1 cellular context compared by ENCODE assay signal in genomic region chr11:66421492-66422205, GRCh38.
TF ChIP-seq lines count a peak whose summit lies in the region.

No MANE protein-coding gene starts in this region.

TF ChIP-seq in K562, 482 proteins besides CTCF, POLR2A, EP300 and RAD21 (continued from another document and continues in another):
- peak; percentile 100 for TF ChIP-seq ZBTB49 (CRISPR knock-in tag; IDR thresholded peaks at IDR 0.05; ENCODE audit: borderline replicate concordance)
- TF ChIP-seq PBX2 (CRISPR knock-in tag; IDR thresholded peaks at IDR 0.05; ENCODE audit: low read depth): peak; percentile 100
- peak; percentile 58 for TF ChIP-seq PBX2 (tag; conservative IDR thresholded peaks at IDR 0.05; ENCODE audit: low read depth)
- TF ChIP-seq FOXA1 (IDR thresholded peaks at IDR 0.05; ENCODE audit: borderline replicate concordance): no peak
- no peak for TF ChIP-seq ZNF77 (CRISPR knock-in tag; IDR thresholded peaks at IDR 0.05)
- TF ChIP-seq ZNF282 (CRISPR knock-in tag; IDR thresholded peaks at IDR 0.05): peak; percentile 100
- TF ChIP-seq RBM15 (IDR thresholded peaks at IDR 0.05; ENCODE audit: insufficient read depth, low read length): no peak
- TF ChIP-seq ZNF408 (CRISPR knock-in tag; IDR thresholded peaks at IDR 0.05; ENCODE audit: low read depth): peak; percentile 68; the same call in 1 of the 2 replicates
- no peak for TF ChIP-seq HLTF (IDR thresholded peaks at IDR 0.05)
- no peak for TF ChIP-seq TSC22D4 (tag; IDR thresholded peaks at IDR 0.05)
- peak; percentile 91 for TF ChIP-seq POLR2AphosphoS5 (IDR thresholded peaks at IDR 0.05; ENCODE audit: control insufficient read depth, insufficient read depth, low read depth, low read length)
- TF ChIP-seq ZNF717 (CRISPR knock-in tag; IDR thresholded peaks at IDR 0.05): no peak
- TF ChIP-seq CBX1 (IDR thresholded peaks at IDR 0.05; ENCODE audit: low read depth): 0 out of 2 replicates have a peak, but pooled peaks have one; percentile 34
- TF ChIP-seq ZNF263 (CRISPR knock-in tag; IDR thresholded peaks at IDR 0.05; ENCODE audit: borderline replicate concordance): peak; percentile 99
- no peak for TF ChIP-seq RNF219 (CRISPR knock-in tag; IDR thresholded peaks at IDR 0.05)
- TF ChIP-seq ZNF133 (CRISPR knock-in tag; IDR thresholded peaks at IDR 0.05): peak; percentile 89
- no peak for TF ChIP-seq DNMT1 (IDR thresholded peaks at IDR 0.05)
- TF ChIP-seq ZNF24 (IDR thresholded peaks at IDR 0.05): peak; percentile 99
- TF ChIP-seq FOXJ2 (tag; IDR thresholded peaks at IDR 0.05): peak; percentile 98
- no peak for TF ChIP-seq RBM17 (IDR thresholded peaks at IDR 0.05; ENCODE audit: borderline replicate concordance, low read depth, low read length)
- no peak for TF ChIP-seq MYBL2 (IDR thresholded peaks at IDR 0.05; ENCODE audit: low read depth)
- TF ChIP-seq MYBL2 (CRISPR knock-in tag; IDR thresholded peaks at IDR 0.05; ENCODE audit: borderline replicate concordance): peak; percentile 97
- TF ChIP-seq RFX5 (IDR thresholded peaks at IDR 0.05; ENCODE audit: low read depth, low read length): peak; percentile 77
- TF ChIP-seq ZNF507 (tag; conservative IDR thresholded peaks at IDR 0.05): no peak
- TF ChIP-seq ELF4 (CRISPR knock-in tag; IDR thresholded peaks at IDR 0.05): peak; percentile 95
- peak in 1 of 2 experiments; percentile 91; a peak in 2 of 4 replicates for TF ChIP-seq BCLAF1 (IDR thresholded peaks at IDR 0.05; ENCODE audit: borderline replicate concordance in 1 of 2, control insufficient read depth in 1 of 2, low read depth in 2 of 2, low read length in 1 of 2)
- peak; percentile 98 for TF ChIP-seq CREB3 (tag; conservative IDR thresholded peaks at IDR 0.05; ENCODE audit: low read depth)
- TF ChIP-seq TEAD2 (tag; IDR thresholded peaks at IDR 0.05): peak; percentile 93
- peak; percentile 86 for TF ChIP-seq RUNX1 (IDR thresholded peaks at IDR 0.05; ENCODE audit: low read depth)
- TF ChIP-seq E2F5 (CRISPR knock-in tag; IDR thresholded peaks at IDR 0.05): peak; percentile 100
- TF ChIP-seq ZNF740 (CRISPR knock-in tag; IDR thresholded peaks at IDR 0.05): peak; percentile 98
- peak in 1 of 2 experiments; percentile 57; a peak in 1 of 4 replicates for TF ChIP-seq ZNF740 (tag; IDR thresholded peaks at IDR 0.05)
- TF ChIP-seq ILK (tag; IDR thresholded peaks at IDR 0.05; ENCODE audit: borderline replicate concordance, low read depth): peak; percentile 76; the same call in 1 of the 2 replicates
- 0 out of 2 replicates have a peak, but pooled peaks have one; percentile 44 for TF ChIP-seq RHOXF2B (CRISPR knock-in tag; conservative IDR thresholded peaks at IDR 0.05)
- peak; percentile 95 for TF ChIP-seq PYGO2 (tag; IDR thresholded peaks at IDR 0.05)
- peak; percentile 50 for TF ChIP-seq TAF1 (IDR thresholded peaks at IDR 0.05; ENCODE audit: control insufficient read depth, extremely low read depth, insufficient read depth, low read length, severe bottlenecking)
- no peak for TF ChIP-seq U2AF2 (optimal IDR thresholded peaks at IDR 0.05; ENCODE audit: low read depth, low read length)
- no peak for TF ChIP-seq PHF20 (IDR thresholded peaks at IDR 0.05; ENCODE audit: partially characterized antibody)
- TF ChIP-seq MAZ (CRISPR knock-in tag; conservative IDR thresholded peaks at IDR 0.05 in 1 of 2, IDR thresholded peaks at IDR 0.05 in 1 of 2): peak; percentile 95 to 100
- no peak for TF ChIP-seq TRIM25 (IDR thresholded peaks at IDR 0.05; ENCODE audit: borderline replicate concordance)
- peak; percentile 100 for TF ChIP-seq ZBTB43 (CRISPR knock-in tag; IDR thresholded peaks at IDR 0.05)
- peak; percentile 99 for TF ChIP-seq ZBTB9 (CRISPR knock-in tag; IDR thresholded peaks at IDR 0.05)
- TF ChIP-seq ARID1B (IDR thresholded peaks at IDR 0.05): no peak
- peak; percentile 100 for TF ChIP-seq ZNF175 (CRISPR knock-in tag; IDR thresholded peaks at IDR 0.05; ENCODE audit: low read depth)
- TF ChIP-seq GABPB2 (CRISPR knock-in tag; conservative IDR thresholded peaks at IDR 0.05): no peak; the same call in 1 of the 2 replicates
